In the genomic region with DNA sequence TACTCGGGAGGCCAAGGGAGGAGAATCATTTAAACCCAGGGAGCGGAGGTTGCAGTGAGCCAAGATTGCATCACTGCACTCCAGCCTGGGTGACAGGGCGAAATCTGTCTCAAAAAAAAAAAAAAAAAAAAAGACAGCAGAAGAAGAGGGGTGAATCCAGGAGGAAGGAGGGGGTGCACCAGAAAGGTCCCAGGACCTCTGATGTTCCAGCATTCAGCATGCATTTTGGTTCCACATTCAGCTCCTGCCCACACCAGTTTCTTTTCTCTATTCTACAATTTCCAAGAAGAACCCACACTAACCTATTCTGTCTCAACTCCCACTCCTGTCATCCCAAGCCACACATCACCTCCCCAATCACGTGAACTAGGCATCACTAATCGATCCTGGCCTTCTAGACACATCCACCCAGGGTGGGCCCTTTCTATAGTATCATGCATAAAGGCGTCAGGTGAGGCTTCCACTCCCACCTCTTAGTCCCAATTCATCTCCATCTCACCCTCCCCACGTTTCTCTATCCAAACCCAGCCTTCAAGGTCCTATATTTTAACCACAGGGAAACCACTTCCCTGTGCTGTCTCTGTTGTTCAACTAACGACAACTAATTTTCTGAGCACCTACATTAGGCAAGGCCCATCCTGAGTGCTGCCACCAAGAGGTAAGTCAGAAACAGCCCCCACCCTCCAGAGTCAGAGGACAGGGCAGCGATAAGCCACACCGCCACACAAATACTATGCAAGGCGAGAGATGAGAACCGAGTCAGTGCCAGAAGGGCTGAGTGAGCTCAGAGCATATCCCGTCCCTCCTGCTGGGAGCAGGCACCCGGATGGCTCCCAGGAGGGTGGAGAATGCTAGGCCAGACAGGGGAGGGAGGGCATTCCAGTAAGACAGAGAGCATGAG, we compare ENCODE assay signal across 1 cellular context.
TF ChIP-seq lines count a peak whose summit lies in the region.

No MANE protein-coding gene starts in this region.

TF ChIP-seq in H1, 55 proteins besides CTCF, POLR2A, EP300 and RAD21:
- TF ChIP-seq GTF2F1 (IDR thresholded peaks at IDR 0.05; ENCODE audit: borderline replicate concordance, low read depth, low read length), result no peak
- TF ChIP-seq FOSL1 (IDR thresholded peaks at IDR 0.05; ENCODE audit: insufficient read depth, low read depth, low read length), result no peak
- no peak for TF ChIP-seq SP1 (IDR thresholded peaks at IDR 0.05; ENCODE audit: low read depth, low read length)
- TF ChIP-seq POU5F1 (IDR thresholded peaks at IDR 0.05; ENCODE audit: low read depth, low read length), result no peak
- no peak for TF ChIP-seq YY1 (IDR thresholded peaks at IDR 0.05; ENCODE audit: low read depth, low read length)
- TF ChIP-seq, protein P1, sequence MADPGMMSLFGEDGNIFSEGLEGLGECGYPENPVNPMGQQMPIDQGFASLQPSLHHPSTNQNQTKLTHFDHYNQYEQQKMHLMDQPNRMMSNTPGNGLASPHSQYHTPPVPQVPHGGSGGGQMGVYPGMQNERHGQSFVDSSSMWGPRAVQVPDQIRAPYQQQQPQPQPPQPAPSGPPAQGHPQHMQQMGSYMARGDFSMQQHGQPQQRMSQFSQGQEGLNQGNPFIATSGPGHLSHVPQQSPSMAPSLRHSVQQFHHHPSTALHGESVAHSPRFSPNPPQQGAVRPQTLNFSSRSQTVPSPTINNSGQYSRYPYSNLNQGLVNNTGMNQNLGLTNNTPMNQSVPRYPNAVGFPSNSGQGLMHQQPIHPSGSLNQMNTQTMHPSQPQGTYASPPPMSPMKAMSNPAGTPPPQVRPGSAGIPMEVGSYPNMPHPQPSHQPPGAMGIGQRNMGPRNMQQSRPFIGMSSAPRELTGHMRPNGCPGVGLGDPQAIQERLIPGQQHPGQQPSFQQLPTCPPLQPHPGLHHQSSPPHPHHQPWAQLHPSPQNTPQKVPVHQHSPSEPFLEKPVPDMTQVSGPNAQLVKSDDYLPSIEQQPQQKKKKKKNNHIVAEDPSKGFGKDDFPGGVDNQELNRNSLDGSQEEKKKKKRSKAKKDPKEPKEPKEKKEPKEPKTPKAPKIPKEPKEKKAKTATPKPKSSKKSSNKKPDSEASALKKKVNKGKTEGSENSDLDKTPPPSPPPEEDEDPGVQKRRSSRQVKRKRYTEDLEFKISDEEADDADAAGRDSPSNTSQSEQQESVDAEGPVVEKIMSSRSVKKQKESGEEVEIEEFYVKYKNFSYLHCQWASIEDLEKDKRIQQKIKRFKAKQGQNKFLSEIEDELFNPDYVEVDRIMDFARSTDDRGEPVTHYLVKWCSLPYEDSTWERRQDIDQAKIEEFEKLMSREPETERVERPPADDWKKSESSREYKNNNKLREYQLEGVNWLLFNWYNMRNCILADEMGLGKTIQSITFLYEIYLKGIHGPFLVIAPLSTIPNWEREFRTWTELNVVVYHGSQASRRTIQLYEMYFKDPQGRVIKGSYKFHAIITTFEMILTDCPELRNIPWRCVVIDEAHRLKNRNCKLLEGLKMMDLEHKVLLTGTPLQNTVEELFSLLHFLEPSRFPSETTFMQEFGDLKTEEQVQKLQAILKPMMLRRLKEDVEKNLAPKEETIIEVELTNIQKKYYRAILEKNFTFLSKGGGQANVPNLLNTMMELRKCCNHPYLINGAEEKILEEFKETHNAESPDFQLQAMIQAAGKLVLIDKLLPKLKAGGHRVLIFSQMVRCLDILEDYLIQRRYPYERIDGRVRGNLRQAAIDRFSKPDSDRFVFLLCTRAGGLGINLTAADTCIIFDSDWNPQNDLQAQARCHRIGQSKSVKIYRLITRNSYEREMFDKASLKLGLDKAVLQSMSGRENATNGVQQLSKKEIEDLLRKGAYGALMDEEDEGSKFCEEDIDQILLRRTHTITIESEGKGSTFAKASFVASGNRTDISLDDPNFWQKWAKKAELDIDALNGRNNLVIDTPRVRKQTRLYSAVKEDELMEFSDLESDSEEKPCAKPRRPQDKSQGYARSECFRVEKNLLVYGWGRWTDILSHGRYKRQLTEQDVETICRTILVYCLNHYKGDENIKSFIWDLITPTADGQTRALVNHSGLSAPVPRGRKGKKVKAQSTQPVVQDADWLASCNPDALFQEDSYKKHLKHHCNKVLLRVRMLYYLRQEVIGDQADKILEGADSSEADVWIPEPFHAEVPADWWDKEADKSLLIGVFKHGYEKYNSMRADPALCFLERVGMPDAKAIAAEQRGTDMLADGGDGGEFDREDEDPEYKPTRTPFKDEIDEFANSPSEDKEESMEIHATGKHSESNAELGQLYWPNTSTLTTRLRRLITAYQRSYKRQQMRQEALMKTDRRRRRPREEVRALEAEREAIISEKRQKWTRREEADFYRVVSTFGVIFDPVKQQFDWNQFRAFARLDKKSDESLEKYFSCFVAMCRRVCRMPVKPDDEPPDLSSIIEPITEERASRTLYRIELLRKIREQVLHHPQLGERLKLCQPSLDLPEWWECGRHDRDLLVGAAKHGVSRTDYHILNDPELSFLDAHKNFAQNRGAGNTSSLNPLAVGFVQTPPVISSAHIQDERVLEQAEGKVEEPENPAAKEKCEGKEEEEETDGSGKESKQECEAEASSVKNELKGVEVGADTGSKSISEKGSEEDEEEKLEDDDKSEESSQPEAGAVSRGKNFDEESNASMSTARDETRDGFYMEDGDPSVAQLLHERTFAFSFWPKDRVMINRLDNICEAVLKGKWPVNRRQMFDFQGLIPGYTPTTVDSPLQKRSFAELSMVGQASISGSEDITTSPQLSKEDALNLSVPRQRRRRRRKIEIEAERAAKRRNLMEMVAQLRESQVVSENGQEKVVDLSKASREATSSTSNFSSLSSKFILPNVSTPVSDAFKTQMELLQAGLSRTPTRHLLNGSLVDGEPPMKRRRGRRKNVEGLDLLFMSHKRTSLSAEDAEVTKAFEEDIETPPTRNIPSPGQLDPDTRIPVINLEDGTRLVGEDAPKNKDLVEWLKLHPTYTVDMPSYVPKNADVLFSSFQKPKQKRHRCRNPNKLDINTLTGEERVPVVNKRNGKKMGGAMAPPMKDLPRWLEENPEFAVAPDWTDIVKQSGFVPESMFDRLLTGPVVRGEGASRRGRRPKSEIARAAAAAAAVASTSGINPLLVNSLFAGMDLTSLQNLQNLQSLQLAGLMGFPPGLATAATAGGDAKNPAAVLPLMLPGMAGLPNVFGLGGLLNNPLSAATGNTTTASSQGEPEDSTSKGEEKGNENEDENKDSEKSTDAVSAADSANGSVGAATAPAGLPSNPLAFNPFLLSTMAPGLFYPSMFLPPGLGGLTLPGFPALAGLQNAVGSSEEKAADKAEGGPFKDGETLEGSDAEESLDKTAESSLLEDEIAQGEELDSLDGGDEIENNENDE (IDR thresholded peaks at IDR 0.05; ENCODE audit: insufficient replicate concordance, low read length), result no peak
- TF ChIP-seq TEAD4 (IDR thresholded peaks at IDR 0.05; ENCODE audit: low read depth, low read length), result peak; percentile 56; the same call in 1 of the 2 replicates
